In genomic region chr1:76939107-76939816, GRCh38 we compare ENCODE assay signal across 9 cellular contexts.
A peak's percentile ranks its signal among the peaks of the same experiment; 100 is the strongest.
DNase-seq lines count a peak whose midpoint lies in the region; TF ChIP-seq lines count a peak whose summit lies in the region.
"Had no signal": no experiment of that assay in that cellular context is flagged by ENCODE, and none has a peak within 500 bp of the region (broad histone marks: within the 10 kb centered on the region; RNA-seq: fewer than 3 reads in every experiment).

No MANE protein-coding gene starts in this region.

- peaks cover 1 to 3% of the 10 kb centered on the region in 2 donors for H3K27me3 Mint-ChIP-seq in CD8-positive, alpha-beta memory T cell
- peaks cover 5% of the 10 kb centered on the region for H3K27me3 Mint-ChIP-seq in osteocyte (ENCODE audit: unreplicated experiment)

- H3K9me3 ChIP-seq in CD8-positive, alpha-beta memory T cell (ENCODE audit: low read length) = no peaks in the 10 kb centered on the region

- no peak overlapping the region for H3K4me3 ChIP-seq in CD8-positive, alpha-beta memory T cell (ENCODE audit: low read length)

- H3K4me1 Mint-ChIP-seq in CD8-positive, alpha-beta memory T cell = no peaks in the 10 kb centered on the region
- H3K4me1 Mint-ChIP-seq in osteocyte (ENCODE audit: unreplicated experiment) = peaks cover 4% of the 10 kb centered on the region

- no peak overlapping the region for H3K4me3 Mint-ChIP-seq in CD8-positive, alpha-beta memory T cell
- H3K4me3 Mint-ChIP-seq in osteocyte (ENCODE audit: unreplicated experiment) = no peak overlapping the region

- no peaks in the 10 kb centered on the region for H3K27me3 ChIP-seq in CD8-positive, alpha-beta memory T cell (ENCODE audit: insufficient read depth, low read length, poor library complexity, severe bottlenecking)

- TF ChIP-seq CTCF in GM10248 (IDR thresholded peaks at IDR 0.05; ENCODE audit: control extremely low read depth, extremely low read depth, low read depth, missing control alignments) (no peak), osteocyte (IDR thresholded peaks at IDR 0.05) (no peak)

- no peaks in the 10 kb centered on the region for H3K4me1 ChIP-seq in CD8-positive, alpha-beta memory T cell (ENCODE audit: insufficient read depth, low read length)

- H3K36me3 Mint-ChIP-seq in CD8-positive, alpha-beta memory T cell = no peaks in the 10 kb centered on the region
- no peaks in the 10 kb centered on the region for H3K36me3 Mint-ChIP-seq in osteocyte (ENCODE audit: unreplicated experiment)

- POLR2A ChIA-PET in GM10248 (lab: Yijun Ruan, JAX) = no interaction called here
- POLR2A ChIA-PET in CD8-positive, alpha-beta memory T cell (lab: Charles Lee) = no interaction called here

- H3K9me3 Mint-ChIP-seq in CD8-positive, alpha-beta memory T cell = no peaks in the 10 kb centered on the region
- no peaks in the 10 kb centered on the region for H3K9me3 Mint-ChIP-seq in osteocyte (ENCODE audit: unreplicated experiment)

- H3K27ac Mint-ChIP-seq in CD8-positive, alpha-beta memory T cell = no peak overlapping the region
- no peak overlapping the region for H3K27ac Mint-ChIP-seq in osteocyte (ENCODE audit: unreplicated experiment)

- DNase-seq in GM10248 (ENCODE audit: extremely low spot score) = peak; percentile 12
- peak; percentile 21 for DNase-seq in H4 (ENCODE audit: low spot score)
- peak; percentile 46 to 72 for DNase-seq in NOMO-1 (lab: John Stamatoyannopoulos, UW; ENCODE audit: unreplicated experiment in 2 of 2)
- DNase-seq in kidney tubule cell (ENCODE audit: low spot score) = peak; percentile 73
- DNase-seq in CD8-positive, alpha-beta memory T cell = no peak
- DNase-seq in osteocyte (ENCODE audit: extremely low spot score, unreplicated experiment) = no peak
- no peak for DNase-seq in SW 1271 (lab: John Stamatoyannopoulos, UW)
- no peak for DNase-seq in HuH-7 (ENCODE audit: low spot score)
- DNase-seq: activated effector memory CD4-positive, alpha-beta T cell treated with Interleukin-2 at 50 U/mL for 16 hours had no signal

- CTCF ChIA-PET in GM10248 (lab: Yijun Ruan, JAX) = interaction anchor here (1.3 kb wide), 1 partner anchor 9 kb away, joined by 4 read pairs; no protein-coding TSS in a partner anchor
- CTCF ChIA-PET in CD8-positive, alpha-beta memory T cell (lab: Charles Lee) = no interaction called here

- no peaks in the 10 kb centered on the region for H3K36me3 ChIP-seq in CD8-positive, alpha-beta memory T cell (ENCODE audit: insufficient read depth, low read length)

- no peak overlapping the region for H3K27ac ChIP-seq in CD8-positive, alpha-beta memory T cell (ENCODE audit: low read depth, low read length)

Comparison
In these comparisons a context has a peak if more than half of its experiments do, and no peak if none do; other contexts are left out.
1. DNase-seq: peak in GM10248 (single experiment), H4 (single experiment), NOMO-1 (2 of 2) and kidney tubule cell (single experiment); none in CD8-positive, alpha-beta memory T cell (0 of 5), osteocyte (single experiment), SW 1271 (0 of 2) and HuH-7 (single experiment).